Comparison of ENCODE assay signal across 8 cellular contexts in genomic region chr7:17302575-17303142, GRCh38. TPM values are rescaled to one million over a fixed set of nuclear protein-coding genes. Genes with fewer than 3 reads are reported as not detected.
DNase-seq lines count a peak whose midpoint lies in the region; ATAC-seq and TF ChIP-seq lines count a peak whose summit lies in the region.

No MANE protein-coding gene starts in this region.

- no peak for TF ChIP-seq POLR2A in adrenal gland (IDR thresholded peaks at IDR 0.05)

- peak overlapping the region in 1 of 2 donors; percentile 8 for H3K27ac Mint-ChIP-seq in T-cell

- H3K9me3 ChIP-seq in right cardiac atrium (ENCODE audit: control insufficient read depth, low read length) = no peaks in the 10 kb centered on the region
- H3K9me3 ChIP-seq in adrenal gland (replicated peaks in 1 of 3) = no peaks in the 10 kb centered on the region

- peak overlapping the region; percentile 13 to 56 (median 29) for H3K4me3 Mint-ChIP-seq in T-cell

- H3K4me1 Mint-ChIP-seq in T-cell = peaks cover 21 to 45% (median 44%) of the 10 kb centered on the region in 3 donors

- H3K27me3 ChIP-seq in right cardiac atrium (ENCODE audit: control insufficient read depth, insufficient read depth) = no peaks in the 10 kb centered on the region
- H3K27me3 ChIP-seq in adrenal gland = no peaks in the 10 kb centered on the region

- no peaks in the 10 kb centered on the region for H3K36me3 ChIP-seq in adrenal gland (replicated peaks in 1 of 2)

- intact Hi-C loops in right cardiac atrium (cut with DNase I) = loop anchor here in 3 of 4 donors (10.0 kb wide), 5 partner anchors 222 to 342 kb away; no protein-coding TSS in a partner anchor
- intact Hi-C loops in posterior cingulate gyrus (cut with DNase I) = loop anchor here (5.0 to 10.0 kb wide), 2 partner anchors 158 to 345 kb away; no protein-coding TSS in a partner anchor
- intact Hi-C loops in adrenal gland (cut with DNase I) = loop anchor here in 1 of 2 donors (5.0 kb wide), 1 partner anchor 345 kb away; no protein-coding TSS in a partner anchor

- WGBS in right cardiac atrium = 44% methylated on average over 8 of the region's 8 CpGs
- WGBS in adrenal gland, 4 donors = 61 to 73% (median 66%) methylated on average over 8 of the region's 8 CpGs

- H3K36me3 Mint-ChIP-seq in T-cell = no peaks in the 10 kb centered on the region

- DNase-seq in AG10803 (ENCODE audit: low read depth) = peak; percentile 77
- peak in 1 of 34 experiments; percentile 1 for DNase-seq in T-cell
- DNase-seq in right cardiac atrium = no peak
- no peak for DNase-seq in posterior cingulate gyrus
- no peak for DNase-seq in DMS 273 (lab: John Stamatoyannopoulos, UW; ENCODE audit: unreplicated experiment)
- no peak for DNase-seq in adrenal gland

- H3K27me3 Mint-ChIP-seq in T-cell = no peaks in the 10 kb centered on the region

- CTCF ChIA-PET in T-cell (lab: Charles Lee) = interaction anchor here (0.6 to 2.6 kb wide), 19 partner anchors 9 to 651 kb away, joined by 3 to 18 read pairs (median 3); no protein-coding TSS in a partner anchor

- POLR2A ChIA-PET in T-cell (lab: Charles Lee) = interaction anchor here (0.6 to 0.9 kb wide), 3 partner anchors 15 to 139 kb away, joined by 3 to 6 read pairs (median 4); no protein-coding TSS in a partner anchor

- peak; percentile 44 for ATAC-seq in GM18520 (IDR thresholded peaks at IDR 0.05; ENCODE audit: unreplicated experiment)
- ATAC-seq in HG03064 (IDR thresholded peaks at IDR 0.05; ENCODE audit: low read depth, unreplicated experiment) = peak; percentile 31
- no peak for ATAC-seq in T-cell (replicated peaks in 1 of 4)
- ATAC-seq in right cardiac atrium = no peak

- H3K4me3 ChIP-seq in AG10803 (ENCODE audit: low read length) (peak overlapping the region; percentile 38), right cardiac atrium (ENCODE audit: low read length) (peak overlapping the region; percentile 23), adrenal gland (peak overlapping the region in 1 of 4 donors; percentile 99)

- H3K9me3 Mint-ChIP-seq in T-cell = peaks cover 0 to 2% (median 0%) of the 10 kb centered on the region in 3 donors

- TF ChIP-seq CTCF in AG10803 (conservative IDR thresholded peaks at IDR 0.05; ENCODE audit: low read length) = peak; percentile 65
- TF ChIP-seq CTCF in adrenal gland (IDR thresholded peaks at IDR 0.05) = peak in 1 of 6 experiments; percentile 15

- H3K4me1 ChIP-seq in right cardiac atrium (ENCODE audit: control insufficient read depth, insufficient read depth, low read length) (peaks cover 7% of the 10 kb centered on the region), adrenal gland (replicated peaks in 1 of 2) (peaks cover 48 to 67% of the 10 kb centered on the region in 2 donors)

- no peak overlapping the region for H3K27ac ChIP-seq in right cardiac atrium (ENCODE audit: low read length)
- H3K27ac ChIP-seq in adrenal gland = no peak overlapping the region

RNA-seq across cellular contexts. Expression of gene AHR, which starts 4.2 kb away (rescaled TPM):
- total RNA-seq in T-cell (10 to 100 TPM; 40.2 to 76.4 (median 52.5) TPM), right cardiac atrium (10 to 100 TPM; 17.4 to 30.3 (median 27.3) TPM), adrenal gland (100 to 1,000 TPM in 5 of 8 donors, 10 to 100 TPM in 3; 32.3 to 161 (median 101) TPM)
- polyA plus RNA-seq in right cardiac atrium (7.6 TPM), adrenal gland (10 to 100 TPM in 2 of 3 donors, 1 to 10 TPM in 1; 7.8 to 17.2 (median 12.2) TPM)

Comparison
In these comparisons a context has a peak if more than half of its experiments do, and no peak if none do; other contexts are left out.
1. ATAC-seq: peak in GM18520 (single experiment) and HG03064 (single experiment); none in T-cell (0 of 4) and right cardiac atrium (0 of 2).